In genomic region chr5:1437876-1438559, GRCh38 we compare ENCODE assay signal across 18 cellular contexts. TPM values are rescaled to one million over a fixed set of nuclear protein-coding genes. Genes with fewer than 3 reads are reported as not detected.
A peak's percentile ranks its signal among the peaks of the same experiment; 100 is the strongest.
DNase-seq lines count a peak whose midpoint lies in the region; ATAC-seq and TF ChIP-seq lines count a peak whose summit lies in the region.
"Had no signal": no experiment of that assay in that cellular context is flagged by ENCODE, and none has a peak within 500 bp of the region (broad histone marks: within the 10 kb centered on the region; RNA-seq: fewer than 3 reads in every experiment).

No MANE protein-coding gene starts in this region.

- CTCF ChIA-PET in HCT116 (lab: Charles Lee), result no interaction called here

- POLR2A ChIA-PET in HCT116 (lab: Charles Lee), result no interaction called here

- H3K9me2 ChIP-seq in HCT116 (ENCODE audit: insufficient read depth), result no peaks in the 10 kb centered on the region

- no TSS peak for BruUV-seq in HCT116 (replicated peaks; lab: Mats Ljungman, UMichigan)

- TF ChIP-seq POLR2A in HCT116 (IDR thresholded peaks at IDR 0.05; ENCODE audit: borderline replicate concordance, extremely low read depth, insufficient read depth, insufficient read length), result no peak

- peaks cover 5 to 10% of the 10 kb centered on the region in 2 experiments for H3K4me1 ChIP-seq in HCT116 (ENCODE audit: control insufficient read depth in 1 of 2, insufficient read depth in 2 of 2, low read length in 2 of 2)
- H3K4me1 ChIP-seq in osteoblast (ENCODE audit: insufficient read depth, low read length), result no peaks in the 10 kb centered on the region

- H4K20me1 ChIP-seq in HCT116 (ENCODE audit: insufficient read depth) (no peaks in the 10 kb centered on the region), osteoblast (ENCODE audit: insufficient read depth, low read length) (no peaks in the 10 kb centered on the region)

- H3K9ac ChIP-seq in HCT116 (ENCODE audit: low read length), result no peak overlapping the region

- H3K9me3 ChIP-seq in HCT116 (ENCODE audit: control insufficient read depth in 1 of 2, insufficient read depth in 1 of 2, low read depth in 1 of 2, low read length in 2 of 2) (no peaks in the 10 kb centered on the region), osteoblast (ENCODE audit: low read depth, low read length) (no peaks in the 10 kb centered on the region)
- H3K9me3 ChIP-seq: Caco-2 had no signal

- no peaks in the 10 kb centered on the region for H3K79me2 ChIP-seq in HCT116 (ENCODE audit: insufficient read depth, low read length)
- H3K79me2 ChIP-seq in osteoblast (ENCODE audit: insufficient read depth, low read length), result no peaks in the 10 kb centered on the region

- H3K36me3 ChIP-seq in HCT116 (ENCODE audit: control insufficient read depth in 1 of 2, insufficient read depth in 2 of 2, low read length in 2 of 2), result no peaks in the 10 kb centered on the region
- H3K36me3 ChIP-seq in osteoblast (ENCODE audit: insufficient read depth, low read length), result no peaks in the 10 kb centered on the region

- no peak overlapping the region for H3K4me3 ChIP-seq in HCT116 (replicated peaks in 1 of 2; ENCODE audit: low read depth in 1 of 2, low read length in 2 of 2)
- H3K4me3 ChIP-seq in osteoblast (ENCODE audit: insufficient read depth, low read length), result no peak overlapping the region

- H3K4me2 ChIP-seq in HCT116 (ENCODE audit: low read length), result peak overlapping the region; percentile 46
- H3K4me2 ChIP-seq in osteoblast (ENCODE audit: insufficient read depth, low read length), result no peak overlapping the region

- DNase-seq in D341Med (ENCODE audit: low spot score), result peak; percentile 8
- DNase-seq in HCT116 (ENCODE audit: low read depth, low spot score), result no peak
- DNase-seq in ecto neural progenitor cell (ENCODE audit: low spot score), result peak; percentile 42
- DNase-seq in osteoblast (ENCODE audit: insufficient read length, low spot score, missing footprints), result peak; percentile 54
- no peak for DNase-seq in activated naive CD8-positive, alpha-beta T cell treated with anti-CD3 and anti-CD28 coated beads for 36 hours
- no peak for DNase-seq in NOMO-1 treated with DMSO at 0.1 percent for 48 hours (lab: John Stamatoyannopoulos, UW; ENCODE audit: unreplicated experiment)
- no peak for DNase-seq in NK-92 treated with Interleukin-12 subunit alpha and Interleukin-12 subunit beta, amount 100 ng/mL, for 24 hours (lab: John Stamatoyannopoulos, UW)
- DNase-seq: CD4-positive, alpha-beta T cell; GDM1; KG1; NCI-H1105 treated with DMSO at 0.1 percent for 48 hours; RPMI8226; SIG-M5 had no signal

- peak overlapping the region; percentile 63 for H2AFZ ChIP-seq in HCT116 (ENCODE audit: low read depth, low read length, poor library complexity, severe bottlenecking)
- H2AFZ ChIP-seq in osteoblast (ENCODE audit: low read length), result no peak overlapping the region

- intact Hi-C loops in HCT116 (cut with micrococcal nuclease), result no loop called here

- H3K27ac Mint-ChIP-seq in activated naive CD8-positive, alpha-beta T cell treated with anti-CD3 and anti-CD28 coated beads for 36 hours, result no peak overlapping the region
- H3K27ac Mint-ChIP-seq: B cell; CD4-positive, alpha-beta T cell had no signal

- TF ChIP-seq CTCF in HCT116 (IDR thresholded peaks at IDR 0.05 in 2 of 3, conservative IDR thresholded peaks at IDR 0.05 in 1 of 3; ENCODE audit: borderline replicate concordance in 1 of 3, insufficient read depth in 1 of 3, low read depth in 2 of 3, low read length in 2 of 3) (no peak), osteoblast (IDR thresholded peaks at IDR 0.05; ENCODE audit: extremely low read depth, low read depth, low read length) (no peak)

- H3K27ac ChIP-seq in HCT116 (ENCODE audit: low read depth, low read length), result no peak overlapping the region
- no peak overlapping the region for H3K27ac ChIP-seq in osteoblast (ENCODE audit: low read depth, low read length)

- H3K4me1 Mint-ChIP-seq in activated naive CD8-positive, alpha-beta T cell treated with anti-CD3 and anti-CD28 coated beads for 36 hours, result no peaks in the 10 kb centered on the region

- ATAC-seq in HCT116, result no peak

- RAD21 ChIA-PET in HCT116 (lab: Charles Lee; ENCODE audit: low non-redundant PET in 1 of 2, low total read pairs in 2 of 2, uncharacterized antibody in 2 of 2, unreplicated experiment in 2 of 2), result no interaction called here

- H3K36me3 Mint-ChIP-seq in activated naive CD8-positive, alpha-beta T cell treated with anti-CD3 and anti-CD28 coated beads for 36 hours, result peaks cover 4% of the 10 kb centered on the region

- H3K27me3 Mint-ChIP-seq in activated naive CD8-positive, alpha-beta T cell treated with anti-CD3 and anti-CD28 coated beads for 36 hours, result peaks cover 34% of the 10 kb centered on the region

- H3K27me3 ChIP-seq in HCT116 (ENCODE audit: insufficient read depth, low read length), result no peaks in the 10 kb centered on the region
- H3K27me3 ChIP-seq in osteoblast (ENCODE audit: insufficient read depth, low read length), result peaks cover 3% of the 10 kb centered on the region

- no peak overlapping the region for H3K4me3 Mint-ChIP-seq in activated naive CD8-positive, alpha-beta T cell treated with anti-CD3 and anti-CD28 coated beads for 36 hours
- H3K4me3 Mint-ChIP-seq: B cell; CD4-positive, alpha-beta T cell had no signal

- H3K9me3 Mint-ChIP-seq in activated naive CD8-positive, alpha-beta T cell treated with anti-CD3 and anti-CD28 coated beads for 36 hours, result peaks cover 4% of the 10 kb centered on the region

- TF ChIP-seq RAD21 in HCT116 (IDR thresholded peaks at IDR 0.05; ENCODE audit: low read depth), result 0 out of 2 replicates have a peak, but pooled peaks have one; percentile 1

TF ChIP-seq in HCT116, 20 proteins besides CTCF, POLR2A, EP300 and RAD21:
- TF ChIP-seq EZH2 (IDR thresholded peaks at IDR 0.05) (no peak), CEBPB (IDR thresholded peaks at IDR 0.05; ENCODE audit: low read depth) (no peak), ATF3 (IDR thresholded peaks at IDR 0.05) (no peak), FOSL1 (IDR thresholded peaks at IDR 0.05; ENCODE audit: low read depth) (no peak), POLR2AphosphoS5 (IDR thresholded peaks at IDR 0.05; ENCODE audit: low read depth, low read length) (no peak), EGR1 (IDR thresholded peaks at IDR 0.05; ENCODE audit: low read depth) (no peak), JUND (IDR thresholded peaks at IDR 0.05) (no peak), YY1 (IDR thresholded peaks at IDR 0.05; ENCODE audit: extremely low read depth, insufficient replicate concordance, low read depth, low read length) (no peak), SRF (IDR thresholded peaks at IDR 0.05; ENCODE audit: low read depth) (no peak), EZH2phosphoT487 (IDR thresholded peaks at IDR 0.05; ENCODE audit: borderline replicate concordance) (no peak)

RNA-seq across cellular contexts. Expression of gene SLC6A3, which starts 7.2 kb away (rescaled TPM):
- total RNA-seq in HCT116 (2021; ENCODE audit: unreplicated experiment), result not detected
- polyA plus RNA-seq in HCT116 (2012), result 0.04 TPM in 1 of 2 replicates, not detected in the other
- not detected in 2 replicates for total RNA-seq in osteoblast
- not detected for total RNA-seq in activated naive CD8-positive, alpha-beta T cell treated with anti-CD3 and anti-CD28 coated beads for 36 hours
- total RNA-seq: Caco-2, Daoy, HepG2, NCI-H460 had no signal

Comparison
In these comparisons a context has a peak if more than half of its experiments do, and no peak if none do; other contexts are left out.
1. DNase-seq: peak in D341Med (single experiment), ecto neural progenitor cell (single experiment) and osteoblast (single experiment); none in HCT116 (single experiment), activated naive CD8-positive, alpha-beta T cell treated with anti-CD3 and anti-CD28 coated beads for 36 hours (single experiment), NOMO-1 treated with DMSO at 0.1 percent for 48 hours (single experiment) and NK-92 treated with Interleukin-12 subunit alpha and Interleukin-12 subunit beta, amount 100 ng/mL, for 24 hours (single experiment).